Comparison of ENCODE assay signal across 1 cellular context in the genomic region with DNA sequence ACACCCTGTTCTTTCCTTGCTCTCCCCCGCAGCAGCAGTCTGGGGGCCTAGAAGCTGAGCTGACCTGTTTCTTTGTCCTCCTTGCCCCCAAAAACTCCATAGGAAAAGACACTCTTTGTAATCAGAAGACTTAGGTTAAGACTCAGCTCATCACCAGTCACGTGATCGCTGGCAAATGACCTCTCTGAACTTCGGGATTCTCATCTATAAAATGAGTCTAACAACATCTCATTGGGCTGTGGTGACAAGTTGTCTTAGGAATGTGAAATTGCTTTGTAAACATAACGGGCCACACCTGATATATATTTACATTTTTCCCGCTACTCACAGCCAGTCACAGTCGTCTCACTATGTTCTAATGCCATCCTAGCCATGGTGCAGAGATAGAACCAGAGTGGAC.
A peak's percentile ranks its signal among the peaks of the same experiment; 100 is the strongest.
TF ChIP-seq lines count a peak whose summit lies in the region.

No MANE protein-coding gene starts in this region.

TF ChIP-seq in HEK293, 187 proteins besides CTCF, POLR2A, EP300 and RAD21 (continued from another document):
- TF ChIP-seq ZBTB10 (tag by site-specific recombination; IDR thresholded peaks at IDR 0.05) (no peak), OVOL3 (tag by site-specific recombination; IDR thresholded peaks at IDR 0.05) (peak; percentile 84; the same call in 1 of the 2 replicates), ZNF324 (tag by site-specific recombination; IDR thresholded peaks at IDR 0.05) (no peak), SP7 (tag by site-specific recombination; IDR thresholded peaks at IDR 0.05) (peak; percentile 22; the same call in 1 of the 2 replicates)
